8 cellular contexts compared by ENCODE assay signal in genomic region chr2:88054300-88055048, GRCh38. TPM values are rescaled to one million over a fixed set of nuclear protein-coding genes. Genes with fewer than 3 reads are reported as not detected.
DNase-seq lines count a peak whose midpoint lies in the region; ATAC-seq and FAIRE-seq lines count a peak whose summit lies in the region.

No MANE protein-coding gene starts in this region.

- no CpG with 5 or more reads among the region's 22 CpGs for WGBS in neuronal stem cell (ENCODE audit: extremely low coverage in 2 of 2, insufficient read length in 2 of 2, insufficient replicate concordance in 1 of 2), 2 donors

- no peaks in the 10 kb centered on the region for H3K27me3 ChIP-seq in endocrine pancreas (ENCODE audit: control insufficient read depth, insufficient read depth, low read length)
- no peaks in the 10 kb centered on the region for H3K27me3 ChIP-seq in neuronal stem cell (ENCODE audit: control insufficient read depth in 3 of 3, insufficient read depth in 3 of 3, low read depth in 1 of 3, low read length in 3 of 3)

- no peak overlapping the region for H3K27ac ChIP-seq in neuronal stem cell (replicated peaks; ENCODE audit: low read length)

- H3K9me3 ChIP-seq in endocrine pancreas (ENCODE audit: control insufficient read depth, low read length) (no peaks in the 10 kb centered on the region), neuronal stem cell (replicated peaks in 1 of 2; ENCODE audit: control insufficient read depth in 2 of 2, insufficient read depth in 1 of 2, low read depth in 1 of 2, low read length in 2 of 2) (no peaks in the 10 kb centered on the region)

- H3K14ac ChIP-seq in neuronal stem cell (ENCODE audit: low read length), result no peak overlapping the region

- H3K4ac ChIP-seq in neuronal stem cell (ENCODE audit: low read length), result no peak overlapping the region

- H4K91ac ChIP-seq in neuronal stem cell (ENCODE audit: low read depth, low read length, poor library complexity), result no peak overlapping the region

- ATAC-seq in HG03039 (IDR thresholded peaks at IDR 0.05; ENCODE audit: unreplicated experiment) (no peak), GM19467 (IDR thresholded peaks at IDR 0.05; ENCODE audit: unreplicated experiment) (no peak)

- no peak overlapping the region for H2AK5ac ChIP-seq in neuronal stem cell (ENCODE audit: low read depth, low read length)

- H2AFZ ChIP-seq in neuronal stem cell (ENCODE audit: low read length), result peak overlapping the region; percentile 95

- peak; percentile 26 for DNase-seq in RCC 7860 (ENCODE audit: low spot score)
- DNase-seq in neuronal stem cell (ENCODE audit: low spot score), result no peak
- no peak for DNase-seq in DMS114 treated with DMSO at 0.1 percent for 48 hours (lab: John Stamatoyannopoulos, UW; ENCODE audit: unreplicated experiment)
- DNase-seq in NCI-H1048 (lab: John Stamatoyannopoulos, UW), result no peak

- H2BK5ac ChIP-seq in neuronal stem cell (ENCODE audit: low read length), result no peak overlapping the region

- H3K4me3 ChIP-seq in GM08714 (ENCODE audit: low read length) (peak overlapping the region; percentile 98), endocrine pancreas (ENCODE audit: control insufficient read depth, insufficient read depth, low read length) (peak overlapping the region; percentile 94), neuronal stem cell (ENCODE audit: low read length in 2 of 2) (peak overlapping the region; percentile 78 to 98)

- no peaks in the 10 kb centered on the region for H3K36me3 ChIP-seq in endocrine pancreas (ENCODE audit: control insufficient read depth, insufficient read depth, low read length)
- peaks cover 0 to 47% of the 10 kb centered on the region in 2 donors for H3K36me3 ChIP-seq in neuronal stem cell (replicated peaks in 1 of 2; ENCODE audit: control insufficient read depth in 2 of 2, insufficient read depth in 2 of 2, low read length in 2 of 2)

- H3K4me1 ChIP-seq in endocrine pancreas (ENCODE audit: control insufficient read depth, insufficient read depth, low read length) (peaks cover 7% of the 10 kb centered on the region), neuronal stem cell (ENCODE audit: control insufficient read depth in 2 of 2, insufficient read depth in 1 of 2, low read depth in 1 of 2, low read length in 2 of 2) (peaks cover 7 to 12% of the 10 kb centered on the region in 2 donors)

- H3K4me2 ChIP-seq in neuronal stem cell (ENCODE audit: insufficient read depth, low read length, poor library complexity, severe bottlenecking), result peak overlapping the region; percentile 61

- no peak overlapping the region for H2BK12ac ChIP-seq in neuronal stem cell (ENCODE audit: low read length)

- H3K9ac ChIP-seq in endocrine pancreas (ENCODE audit: control insufficient read depth, insufficient read depth, low read length) (peak overlapping the region; percentile 97), neuronal stem cell (ENCODE audit: low read depth, low read length, poor library complexity) (no peak overlapping the region)

- H2BK15ac ChIP-seq in neuronal stem cell (ENCODE audit: low read length), result no peak overlapping the region

- no peak overlapping the region for H3K18ac ChIP-seq in neuronal stem cell (ENCODE audit: low read length)

- no peak overlapping the region for H2BK120ac ChIP-seq in neuronal stem cell (ENCODE audit: low read depth, low read length)

- no peak overlapping the region for H3K23ac ChIP-seq in neuronal stem cell (ENCODE audit: low read depth, low read length, poor library complexity)

- no peaks in the 10 kb centered on the region for H3K79me1 ChIP-seq in neuronal stem cell (ENCODE audit: low read depth, low read length)

- no peak for FAIRE-seq in RCC 7860 (lab: Jason Lieb, UNC)

- H4K8ac ChIP-seq in neuronal stem cell (ENCODE audit: low read depth, low read length), result no peak overlapping the region

RNA-seq across cellular contexts. Expression of gene KRCC1, which starts 1.1 kb away (rescaled TPM):
- 24.2 TPM for polyA plus RNA-seq in neuronal stem cell (2013, experiment 1 of 2)
- polyA plus RNA-seq in neuronal stem cell (2013, experiment 2 of 2), result 25.1 TPM

RNA-seq across cellular contexts. Expression of gene SMYD1, which starts 13.2 kb away (rescaled TPM):
- 0.01 TPM for polyA plus RNA-seq in neuronal stem cell (2013, experiment 1 of 2)
- polyA plus RNA-seq in neuronal stem cell (2013, experiment 2 of 2), result 0.03 TPM

RNA-seq across cellular contexts. Expression of gene RNU2-63P, which starts 38.1 kb away (rescaled TPM):
- polyA plus RNA-seq in neuronal stem cell (2013, experiment 1 of 2), result not detected
- not detected for polyA plus RNA-seq in neuronal stem cell (2013, experiment 2 of 2)
